In genomic region chr7:158527902-158528502, GRCh38 we compare ENCODE assay signal across 17 cellular contexts.
"Had no signal": no experiment of that assay in that cellular context is flagged by ENCODE, and none has a peak within 500 bp of the region (broad histone marks: within the 10 kb centered on the region; RNA-seq: fewer than 3 reads in every experiment).

No MANE protein-coding gene starts in this region.

- DNase-seq: activated gamma-delta T cell treated with Interleukin-2 at 50 U/mL for 16 hours; activated T-cell treated with anti-CD3 and anti-CD28 coated beads, Interleukin-2, amount 50 U/mL, for 1 hour; adrenal gland; hippocampal formation; left ventricle myocardium superior; midbrain; natural killer cell; stimulated activated CD4-positive, alpha-beta T cell treated with anti-CD3 and anti-CD28 coated beads, Interleukin-4, amount 100 ng/mL, for 24 hours; stimulated activated naive CD4-positive, alpha-beta T cell treated with Interleukin-2 at 50 U/mL for 16 hours had no signal

- H3K36me3 ChIP-seq: adrenal gland, breast epithelium, esophagus muscularis mucosa, neutrophil, pancreas, right atrium auricular region, thoracic aorta had no signal

- H3K27ac ChIP-seq: adrenal gland, breast epithelium, coronary artery, esophagus muscularis mucosa, neutrophil, pancreas, psoas muscle, right atrium auricular region, thoracic aorta had no signal

- H3K9me3 ChIP-seq: adrenal gland, breast epithelium, esophagus muscularis mucosa, neutrophil, pancreas, psoas muscle, right atrium auricular region, thoracic aorta had no signal

- H3K27me3 ChIP-seq: adrenal gland, pancreas, right atrium auricular region had no signal

- ATAC-seq: left ventricle myocardium superior, natural killer cell, psoas muscle had no signal

- H3K4me3 ChIP-seq: adrenal gland, breast epithelium, coronary artery, esophagus muscularis mucosa, pancreas, psoas muscle, right atrium auricular region, thoracic aorta had no signal

- H3K4me1 ChIP-seq: adrenal gland, breast epithelium, esophagus muscularis mucosa, pancreas, psoas muscle, right atrium auricular region had no signal
